16 cellular contexts compared by ENCODE assay signal in the genomic region with DNA sequence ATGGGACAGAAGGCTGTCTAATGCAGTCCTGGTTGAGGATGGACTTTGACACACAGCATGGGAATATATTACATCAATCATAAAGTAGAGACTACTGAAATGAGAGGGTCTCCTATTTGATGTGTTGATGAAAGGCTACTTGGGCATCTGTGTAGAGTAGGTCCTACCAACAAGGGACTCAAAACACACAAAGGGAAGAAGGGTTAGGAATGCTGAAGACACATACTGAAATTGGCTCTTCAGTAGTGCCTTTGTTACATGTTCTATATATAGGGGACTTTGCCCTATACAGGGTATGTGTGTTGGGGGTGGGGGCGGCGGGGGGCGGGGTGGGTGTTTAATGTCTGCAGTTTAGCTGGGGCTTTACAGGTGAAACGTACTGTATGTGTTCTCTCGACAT. TPM values are rescaled to one million over a fixed set of nuclear protein-coding genes. Genes with fewer than 3 reads are reported as not detected.
DNase-seq lines count a peak whose midpoint lies in the region; ATAC-seq lines count a peak whose summit lies in the region.
"Had no signal": no experiment of that assay in that cellular context is flagged by ENCODE, and none has a peak within 500 bp of the region (broad histone marks: within the 10 kb centered on the region; RNA-seq: fewer than 3 reads in every experiment).

No MANE protein-coding gene starts in this region.

- DNase-seq in activated naive CD8-positive, alpha-beta T cell treated with anti-CD3 and anti-CD28 coated beads for 36 hours = no peak
- DNase-seq in OCI-M1 (lab: John Stamatoyannopoulos, UW) = peak; percentile 1
- DNase-seq in left lobe of liver (ENCODE audit: low spot score) = no peak
- no peak for DNase-seq in stimulated activated naive B cell treated with anti-CD40 and anti-IgM and Interleukin-4, amounts not matched to agents 10 μg/mL and 1 μg/mL and 100 μg/mL, for 72 hours
- no peak for DNase-seq in amniotic stem cell (lab: John Stamatoyannopoulos, UW)
- no peak for DNase-seq in SHP77 treated with DMSO at 0.1 percent for 48 hours (lab: John Stamatoyannopoulos, UW)
- DNase-seq: C1 segment of cervical spinal cord, DMS153, EL, H7, NCI-H1417 treated with DMSO at 0.1 percent for 48 hours, NCI-H446, PC-3 had no signal

- no peaks in the 10 kb centered on the region for H3K9me3 Mint-ChIP-seq in activated naive CD8-positive, alpha-beta T cell (ENCODE audit: low read depth)
- no peaks in the 10 kb centered on the region for H3K9me3 Mint-ChIP-seq in activated naive CD8-positive, alpha-beta T cell treated with anti-CD3 and anti-CD28 coated beads for 36 hours
- no peaks in the 10 kb centered on the region for H3K9me3 Mint-ChIP-seq in stimulated activated naive B cell treated with anti-CD40 and anti-IgM and Interleukin-4, amounts not matched to agents 10 μg/mL and 1 μg/mL and 100 μg/mL, for 72 hours
- H3K9me3 Mint-ChIP-seq: IgD-negative memory B cell had no signal

- no peak overlapping the region for H3K27ac Mint-ChIP-seq in activated naive CD8-positive, alpha-beta T cell
- H3K27ac Mint-ChIP-seq in activated naive CD8-positive, alpha-beta T cell treated with anti-CD3 and anti-CD28 coated beads for 36 hours = no peak overlapping the region
- H3K27ac Mint-ChIP-seq in stimulated activated naive B cell treated with anti-CD40 and anti-IgM and Interleukin-4, amounts not matched to agents 10 μg/mL and 1 μg/mL and 100 μg/mL, for 72 hours = peak overlapping the region; percentile 15

- peak; percentile 20 for ATAC-seq in left lobe of liver
- no peak for ATAC-seq in stimulated activated naive B cell treated with anti-CD40 and anti-IgM and Interleukin-4, amounts not matched to agents 10 μg/mL and 1 μg/mL and 100 μg/mL, for 72 hours (replicated peaks)
- ATAC-seq in HG03457 (IDR thresholded peaks at IDR 0.05; ENCODE audit: unreplicated experiment) = no peak
- ATAC-seq: PC-3 had no signal

- H3K4me3 Mint-ChIP-seq in activated naive CD8-positive, alpha-beta T cell = peak overlapping the region; percentile 5
- no peak overlapping the region for H3K4me3 Mint-ChIP-seq in activated naive CD8-positive, alpha-beta T cell treated with anti-CD3 and anti-CD28 coated beads for 36 hours
- no peak overlapping the region for H3K4me3 Mint-ChIP-seq in stimulated activated naive B cell treated with anti-CD40 and anti-IgM and Interleukin-4, amounts not matched to agents 10 μg/mL and 1 μg/mL and 100 μg/mL, for 72 hours

- peaks cover 2% of the 10 kb centered on the region for H3K36me3 Mint-ChIP-seq in activated naive CD8-positive, alpha-beta T cell
- H3K36me3 Mint-ChIP-seq in activated naive CD8-positive, alpha-beta T cell treated with anti-CD3 and anti-CD28 coated beads for 36 hours = peaks cover 15% of the 10 kb centered on the region
- peaks cover 5 to 7% of the 10 kb centered on the region in 2 donors for H3K36me3 Mint-ChIP-seq in stimulated activated naive B cell treated with anti-CD40 and anti-IgM and Interleukin-4, amounts not matched to agents 10 μg/mL and 1 μg/mL and 100 μg/mL, for 72 hours

- peaks cover 88% of the 10 kb centered on the region for H3K4me1 Mint-ChIP-seq in activated naive CD8-positive, alpha-beta T cell (ENCODE audit: low read depth)
- H3K4me1 Mint-ChIP-seq in activated naive CD8-positive, alpha-beta T cell treated with anti-CD3 and anti-CD28 coated beads for 36 hours = peaks cover 77% of the 10 kb centered on the region
- H3K4me1 Mint-ChIP-seq in stimulated activated naive B cell treated with anti-CD40 and anti-IgM and Interleukin-4, amounts not matched to agents 10 μg/mL and 1 μg/mL and 100 μg/mL, for 72 hours = peaks cover 36 to 66% of the 10 kb centered on the region in 2 donors

- H3K27me3 Mint-ChIP-seq in activated naive CD8-positive, alpha-beta T cell = no peaks in the 10 kb centered on the region
- H3K27me3 Mint-ChIP-seq in activated naive CD8-positive, alpha-beta T cell treated with anti-CD3 and anti-CD28 coated beads for 36 hours = no peaks in the 10 kb centered on the region
- no peaks in the 10 kb centered on the region for H3K27me3 Mint-ChIP-seq in stimulated activated naive B cell treated with anti-CD40 and anti-IgM and Interleukin-4, amounts not matched to agents 10 μg/mL and 1 μg/mL and 100 μg/mL, for 72 hours
- H3K27me3 Mint-ChIP-seq: IgD-negative memory B cell had no signal

RNA-seq across cellular contexts. Expression of a gene that starts 7.7 kb away (rescaled TPM):
- 10 to 100 TPM; 72.7 to 75.3 TPM for total RNA-seq in activated naive CD8-positive, alpha-beta T cell treated with anti-CD3 and anti-CD28 coated beads for 36 hours
- total RNA-seq in left lobe of liver = 22.9 TPM
